Comparison of ENCODE assay signal across 20 cellular contexts in the genomic region with DNA sequence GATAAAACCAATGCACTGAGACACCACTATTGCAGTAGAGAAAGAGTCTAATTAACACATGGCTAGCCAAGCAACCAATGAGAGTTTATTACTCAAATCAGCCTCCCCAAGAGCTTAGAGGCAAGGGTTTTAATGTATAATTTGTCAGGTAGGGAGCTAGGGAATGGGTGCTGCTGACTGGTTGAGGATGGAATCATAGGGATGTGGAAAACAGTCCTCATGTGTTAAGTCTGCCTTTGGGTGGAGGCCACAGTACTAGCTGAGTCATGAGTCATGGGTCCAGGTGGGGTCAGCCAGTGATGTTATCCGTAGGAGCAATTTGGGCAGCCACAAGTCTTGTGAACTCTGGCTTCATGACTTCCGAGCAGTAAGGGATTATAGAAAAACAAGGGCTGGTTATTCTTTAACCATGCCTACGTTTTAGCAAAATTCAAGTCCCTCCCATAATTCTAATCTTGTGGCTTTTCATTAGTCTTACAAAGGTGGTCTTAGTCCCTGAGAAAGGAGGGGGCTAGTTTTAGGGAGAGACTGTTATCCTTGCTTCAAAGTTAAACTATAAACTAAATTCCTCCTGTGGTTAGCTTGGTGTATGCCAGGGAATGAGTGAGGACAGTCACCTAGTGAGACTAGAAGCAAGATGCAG. TPM values are rescaled to one million over a fixed set of nuclear protein-coding genes. Genes with fewer than 3 reads are reported as not detected.
DNase-seq lines count a peak whose midpoint lies in the region; ATAC-seq and TF ChIP-seq lines count a peak whose summit lies in the region.
"Had no signal": no experiment of that assay in that cellular context is flagged by ENCODE, and none has a peak within 500 bp of the region (broad histone marks: within the 10 kb centered on the region; RNA-seq: fewer than 3 reads in every experiment).

No MANE protein-coding gene starts in this region.

- no peaks in the 10 kb centered on the region for H3K9me3 ChIP-seq in hepatocyte (ENCODE audit: low read depth)

- DNase-seq in activated CD8-positive, alpha-beta memory T cell treated with anti-CD3 and anti-CD28 coated beads, Interleukin-2, amount 10 ng/mL, durations not matched to agents 7 days and 5 days = no peak
- no peak for DNase-seq in activated CD8-positive, alpha-beta memory T cell treated with anti-CD3 and anti-CD28 coated beads, Interleukin-2, amount 50 U/mL, for 4 hours
- DNase-seq in WTC11 (ENCODE audit: low spot score) = no peak
- DNase-seq in hepatocyte (ENCODE audit: low spot score) = peak; percentile 28
- DNase-seq in NOMO-1 treated with DMSO at 0.1 percent for 48 hours (lab: John Stamatoyannopoulos, UW; ENCODE audit: unreplicated experiment) = no peak
- no peak for DNase-seq in NCI-H1092 (lab: John Stamatoyannopoulos, UW)
- DNase-seq: activated naive CD4-positive, alpha-beta T cell; body of pancreas; H7; Karpas-422; mammary epithelial cell; NCI-H1436 treated with DMSO at 0.1 percent for 48 hours; stimulated activated CD4-positive, alpha-beta T cell treated with anti-CD3 and anti-CD28 coated beads, Interleukin-12 subunit alpha, Interleukin-12 subunit beta, amount 100 ng/mL, for 4 hours had no signal

- H3K27ac ChIP-seq in hepatocyte = peak overlapping the region; percentile 65
- H3K27ac ChIP-seq: body of pancreas, epithelial cell of prostate, neural progenitor cell, RWPE1 had no signal

- no peaks in the 10 kb centered on the region for H3K27me3 ChIP-seq in hepatocyte
- H3K27me3 ChIP-seq: body of pancreas, neural progenitor cell had no signal

- H3K27ac Mint-ChIP-seq in activated CD8-positive, alpha-beta memory T cell treated with anti-CD3 and anti-CD28 coated beads, Interleukin-2, amount 10 ng/mL, durations not matched to agents 7 days and 5 days = peak overlapping the region; percentile 84
- H3K27ac Mint-ChIP-seq in WTC11 = no peak overlapping the region
- H3K27ac Mint-ChIP-seq in stimulated activated memory B cell treated with anti-CD40 and anti-IgM and Interleukin-4, amounts not matched to agents 10 μg/mL and 1 μg/mL and 100 μg/mL, for 72 hours = peak overlapping the region; percentile 74
- H3K27ac Mint-ChIP-seq: CD4-positive, alpha-beta T cell; dendritic cell treated with granulocyte-macrophage colony-stimulating factor and Interleukin-4, amounts not matched to agents 40 ng/mL and 50 ng/mL, for 4 days; neural progenitor cell had no signal

- TF ChIP-seq CTCF in WTC11 (IDR thresholded peaks at IDR 0.05) (no peak), hepatocyte (IDR thresholded peaks at IDR 0.05; ENCODE audit: poor library complexity) (no peak)

- no peaks in the 10 kb centered on the region for H3K79me2 ChIP-seq in hepatocyte

- H4K20me1 ChIP-seq in hepatocyte (ENCODE audit: insufficient read depth, poor library complexity, severe bottlenecking) = no peaks in the 10 kb centered on the region

- CTCF ChIA-PET in activated CD8-positive, alpha-beta memory T cell treated with anti-CD3 and anti-CD28 coated beads, Interleukin-2, amount 10 ng/mL, durations not matched to agents 7 days and 5 days (lab: Charles Lee) = interaction anchor here (0.6 to 2.3 kb wide), 5 partner anchors 10 to 121 kb away, joined by 3 to 10 read pairs (median 5); no protein-coding TSS in a partner anchor
- CTCF ChIA-PET in WTC11 (lab: Charles Lee) = interaction anchor here (0.8 kb wide), 1 partner anchor 29 kb away, joined by 3 read pairs; no protein-coding TSS in a partner anchor

- no peak overlapping the region for H3K4me3 Mint-ChIP-seq in activated CD8-positive, alpha-beta memory T cell treated with anti-CD3 and anti-CD28 coated beads, Interleukin-2, amount 10 ng/mL, durations not matched to agents 7 days and 5 days
- no peak overlapping the region for H3K4me3 Mint-ChIP-seq in WTC11
- no peak overlapping the region for H3K4me3 Mint-ChIP-seq in stimulated activated memory B cell treated with anti-CD40 and anti-IgM and Interleukin-4, amounts not matched to agents 10 μg/mL and 1 μg/mL and 100 μg/mL, for 72 hours
- H3K4me3 Mint-ChIP-seq: CD4-positive, alpha-beta T cell; dendritic cell treated with granulocyte-macrophage colony-stimulating factor and Interleukin-4, amounts not matched to agents 40 ng/mL and 50 ng/mL, for 4 days; neural progenitor cell had no signal

- peaks cover 9% of the 10 kb centered on the region for H3K9me3 Mint-ChIP-seq in activated CD8-positive, alpha-beta memory T cell treated with anti-CD3 and anti-CD28 coated beads, Interleukin-2, amount 10 ng/mL, durations not matched to agents 7 days and 5 days (ENCODE audit: low read depth)
- peaks cover 64% of the 10 kb centered on the region for H3K9me3 Mint-ChIP-seq in WTC11
- peaks cover 10% of the 10 kb centered on the region for H3K9me3 Mint-ChIP-seq in stimulated activated memory B cell treated with anti-CD40 and anti-IgM and Interleukin-4, amounts not matched to agents 10 μg/mL and 1 μg/mL and 100 μg/mL, for 72 hours

- no peak overlapping the region for H2AFZ ChIP-seq in hepatocyte
- H2AFZ ChIP-seq: neural progenitor cell had no signal

- no peaks in the 10 kb centered on the region for H3K9me2 ChIP-seq in hepatocyte (replicated peaks; ENCODE audit: insufficient read depth)

- WGBS in hepatocyte (ENCODE audit: low lambda C conversion rate, missing lambda C conversion rate) = 69% methylated on average over 3 of the region's 3 CpGs

- H3K36me3 ChIP-seq in hepatocyte (replicated peaks; ENCODE audit: insufficient read depth, low read depth) = no peaks in the 10 kb centered on the region
- H3K36me3 ChIP-seq: neural progenitor cell had no signal

- ATAC-seq in activated CD8-positive, alpha-beta memory T cell treated with anti-CD3 and anti-CD28 coated beads, Interleukin-2, amount 10 ng/mL, durations not matched to agents 7 days and 5 days = peak; percentile 25
- ATAC-seq in WTC11 (no peak), HG02610 (IDR thresholded peaks at IDR 0.05; ENCODE audit: unreplicated experiment) (no peak)
- ATAC-seq in stimulated activated memory B cell treated with anti-CD40 and anti-IgM and Interleukin-4, amounts not matched to agents 10 μg/mL and 1 μg/mL and 100 μg/mL, for 72 hours = no peak
- ATAC-seq: body of pancreas had no signal

- H3K4me3 ChIP-seq in hepatocyte = no peak overlapping the region
- H3K4me3 ChIP-seq: body of pancreas, neural progenitor cell had no signal

- POLR2A ChIA-PET in WTC11 (lab: Charles Lee) = no interaction called here

- H3K4me2 ChIP-seq in hepatocyte = no peak overlapping the region
- H3K4me2 ChIP-seq: neural progenitor cell had no signal

- peaks cover 29% of the 10 kb centered on the region for H3K36me3 Mint-ChIP-seq in activated CD8-positive, alpha-beta memory T cell treated with anti-CD3 and anti-CD28 coated beads, Interleukin-2, amount 10 ng/mL, durations not matched to agents 7 days and 5 days
- H3K36me3 Mint-ChIP-seq in WTC11 = peaks cover 20% of the 10 kb centered on the region
- H3K36me3 Mint-ChIP-seq in stimulated activated memory B cell treated with anti-CD40 and anti-IgM and Interleukin-4, amounts not matched to agents 10 μg/mL and 1 μg/mL and 100 μg/mL, for 72 hours = peaks cover 12% of the 10 kb centered on the region

- H3K27me3 Mint-ChIP-seq in activated CD8-positive, alpha-beta memory T cell treated with anti-CD3 and anti-CD28 coated beads, Interleukin-2, amount 10 ng/mL, durations not matched to agents 7 days and 5 days = no peaks in the 10 kb centered on the region
- H3K27me3 Mint-ChIP-seq in WTC11 (ENCODE audit: low read depth) = peaks cover 3% of the 10 kb centered on the region; the same call in 1 of the 2 replicates
- no peaks in the 10 kb centered on the region for H3K27me3 Mint-ChIP-seq in stimulated activated memory B cell treated with anti-CD40 and anti-IgM and Interleukin-4, amounts not matched to agents 10 μg/mL and 1 μg/mL and 100 μg/mL, for 72 hours
- H3K27me3 Mint-ChIP-seq: CD4-positive, alpha-beta T cell; dendritic cell treated with granulocyte-macrophage colony-stimulating factor and Interleukin-4, amounts not matched to agents 40 ng/mL and 50 ng/mL, for 4 days had no signal

- H3K4me1 ChIP-seq in hepatocyte (ENCODE audit: insufficient read depth) = no peaks in the 10 kb centered on the region
- H3K4me1 ChIP-seq: body of pancreas, neural progenitor cell had no signal

- H3K4me1 Mint-ChIP-seq in activated CD8-positive, alpha-beta memory T cell treated with anti-CD3 and anti-CD28 coated beads, Interleukin-2, amount 10 ng/mL, durations not matched to agents 7 days and 5 days = peaks cover 26% of the 10 kb centered on the region
- H3K4me1 Mint-ChIP-seq in WTC11 = no peaks in the 10 kb centered on the region
- H3K4me1 Mint-ChIP-seq in stimulated activated memory B cell treated with anti-CD40 and anti-IgM and Interleukin-4, amounts not matched to agents 10 μg/mL and 1 μg/mL and 100 μg/mL, for 72 hours = peaks cover 51% of the 10 kb centered on the region
- H3K4me1 Mint-ChIP-seq: neural progenitor cell had no signal

TF ChIP-seq in WTC11, 78 proteins besides CTCF, POLR2A, EP300 and RAD21:
- TF ChIP-seq GABPB1 (CRISPR knock-in tag; IDR thresholded peaks at IDR 0.05) (peak; percentile 19; the same call in 1 of the 2 replicates), OVOL2 (CRISPR knock-in tag; IDR thresholded peaks at IDR 0.05; ENCODE audit: borderline replicate concordance) (no peak), ZBTB21 (CRISPR knock-in tag; IDR thresholded peaks at IDR 0.05; ENCODE audit: borderline replicate concordance) (no peak), TP53 (CRISPR knock-in tag; IDR thresholded peaks at IDR 0.05) (no peak)
TF ChIP-seq in WTC11: peak in this region for 1.

RNA-seq across cellular contexts. Expression of a gene that starts 25.1 kb away (rescaled TPM):
- total RNA-seq in activated CD8-positive, alpha-beta memory T cell treated with anti-CD3 and anti-CD28 coated beads, Interleukin-2, amount 10 ng/mL, durations not matched to agents 7 days and 5 days = 10 to 100 TPM; 23.3 to 44.2 TPM
- total RNA-seq in WTC11 (2021) (1.4 to 3.1 TPM (median 1.6 TPM) in 3 replicates), hepatocyte (16.6 and 24.4 TPM in 2 replicates)
- 6.9 and 14.2 TPM in 2 replicates for polyA plus RNA-seq in hepatocyte
